8 cellular contexts compared by ENCODE assay signal in genomic region chr16:29600111-29601000, GRCh38.
DNase-seq lines count a peak whose midpoint lies in the region; ATAC-seq lines count a peak whose summit lies in the region.
"Not testable (repeated sequence)": the region's sequence is repeated elsewhere in the genome, so short reads cannot be mapped to it uniquely, and the experiment has no call there.

No MANE protein-coding gene starts in this region.

- not testable (repeated sequence) for H3K9me3 ChIP-seq in CD4-positive, CD25-positive, alpha-beta regulatory T cell (ENCODE audit: control insufficient read depth in 2 of 2, low read length in 2 of 2)

- ATAC-seq in CD4-positive, CD25-positive, alpha-beta regulatory T cell (ENCODE audit: low read depth in 2 of 2): peak; percentile 77 to 79
- ATAC-seq in GM18907 (IDR thresholded peaks at IDR 0.05; ENCODE audit: unreplicated experiment) (peak; percentile 46), HG03159 (IDR thresholded peaks at IDR 0.05; ENCODE audit: unreplicated experiment) (peak; percentile 37)

- H3K27me3 ChIP-seq in CD4-positive, CD25-positive, alpha-beta regulatory T cell (ENCODE audit: control insufficient read depth, insufficient read depth, low read length): not testable (repeated sequence)

- not testable (repeated sequence) for H3K36me3 Mint-ChIP-seq in CD4-positive, CD25-positive, alpha-beta regulatory T cell
- peaks cover 22% of the 10 kb centered on the region for H3K36me3 Mint-ChIP-seq in activated naive CD4-positive, alpha-beta T cell treated with anti-CD3 and anti-CD28 coated beads for 36 hours (ENCODE audit: low read depth)

- H3K4me3 ChIP-seq in CD4-positive, CD25-positive, alpha-beta regulatory T cell (ENCODE audit: low read depth, low read length): peak overlapping the region; percentile 48

- H3K27ac Mint-ChIP-seq in CD4-positive, CD25-positive, alpha-beta regulatory T cell: peak overlapping the region; percentile 86 to 95 (median 90)
- H3K27ac Mint-ChIP-seq in activated naive CD4-positive, alpha-beta T cell treated with anti-CD3 and anti-CD28 coated beads for 36 hours: peak overlapping the region; percentile 97

- peak overlapping the region; percentile 63 for H3K27ac ChIP-seq in CD4-positive, CD25-positive, alpha-beta regulatory T cell (ENCODE audit: insufficient read depth, low read length, poor library complexity, severe bottlenecking)

- H3K27me3 Mint-ChIP-seq in CD4-positive, CD25-positive, alpha-beta regulatory T cell; activated naive CD4-positive, alpha-beta T cell treated with anti-CD3 and anti-CD28 coated beads for 36 hours (ENCODE audit: low read depth): not testable (repeated sequence)

- peak; percentile 22 to 89 (median 59) for DNase-seq in CD4-positive, CD25-positive, alpha-beta regulatory T cell
- DNase-seq in NCI-H69 (lab: John Stamatoyannopoulos, UW) (peak; percentile 44), kidney tubule cell (ENCODE audit: low spot score) (peak; percentile 35)
- DNase-seq in activated CD4-positive, CD25-positive, alpha-beta regulatory T cell treated with anti-CD3 and anti-CD28 coated beads, Interleukin-2, amount 50 U/mL, for 72 hours: peak; percentile 60
- peak; percentile 83 for DNase-seq in activated naive CD4-positive, alpha-beta T cell treated with anti-CD3 and anti-CD28 coated beads for 36 hours
- DNase-seq in stimulated activated CD4-positive, alpha-beta T cell treated with anti-CD3 and anti-CD28 coated beads, Interleukin-2, amount 100 ng/mL, for 24 hours: peak; percentile 35 to 46

- H3K4me3 Mint-ChIP-seq in CD4-positive, CD25-positive, alpha-beta regulatory T cell: peak overlapping the region; percentile 81 to 92 (median 86)
- peak overlapping the region; percentile 81 for H3K4me3 Mint-ChIP-seq in activated naive CD4-positive, alpha-beta T cell treated with anti-CD3 and anti-CD28 coated beads for 36 hours

- not testable (repeated sequence) for H3K9me3 Mint-ChIP-seq in CD4-positive, CD25-positive, alpha-beta regulatory T cell; activated naive CD4-positive, alpha-beta T cell treated with anti-CD3 and anti-CD28 coated beads for 36 hours

- peaks cover 8 to 61% (median 13%) of the 10 kb centered on the region in 4 donors for H3K4me1 Mint-ChIP-seq in CD4-positive, CD25-positive, alpha-beta regulatory T cell
- peaks cover 66% of the 10 kb centered on the region for H3K4me1 Mint-ChIP-seq in activated naive CD4-positive, alpha-beta T cell treated with anti-CD3 and anti-CD28 coated beads for 36 hours (ENCODE audit: low read depth)

- H3K4me1 ChIP-seq in CD4-positive, CD25-positive, alpha-beta regulatory T cell (ENCODE audit: control insufficient read depth, insufficient read depth, low read length, poor library complexity, severe bottlenecking): peaks cover 23% of the 10 kb centered on the region

- intact Hi-C loops in activated naive CD4-positive, alpha-beta T cell treated with anti-CD3 and anti-CD28 coated beads for 36 hours (cut with micrococcal nuclease): loop anchor here (5.0 kb wide), 1 partner anchor 67 kb away; no protein-coding TSS in a partner anchor

- H3K36me3 ChIP-seq in CD4-positive, CD25-positive, alpha-beta regulatory T cell (ENCODE audit: control insufficient read depth, insufficient read depth, low read length): not testable (repeated sequence)

- CTCF ChIA-PET in activated naive CD4-positive, alpha-beta T cell treated with anti-CD3 and anti-CD28 coated beads for 36 hours (lab: Charles Lee): not testable (repeated sequence)

Comparison
In these comparisons a context has a peak if more than half of its experiments do, and no peak if none do; other contexts are left out.
1. Peak in every context shown above with its lines: DNase-seq, ATAC-seq, H3K4me3 ChIP-seq and H3K27ac ChIP-seq.